ENCODE assay signal across 22 cellular contexts in the genomic region with DNA sequence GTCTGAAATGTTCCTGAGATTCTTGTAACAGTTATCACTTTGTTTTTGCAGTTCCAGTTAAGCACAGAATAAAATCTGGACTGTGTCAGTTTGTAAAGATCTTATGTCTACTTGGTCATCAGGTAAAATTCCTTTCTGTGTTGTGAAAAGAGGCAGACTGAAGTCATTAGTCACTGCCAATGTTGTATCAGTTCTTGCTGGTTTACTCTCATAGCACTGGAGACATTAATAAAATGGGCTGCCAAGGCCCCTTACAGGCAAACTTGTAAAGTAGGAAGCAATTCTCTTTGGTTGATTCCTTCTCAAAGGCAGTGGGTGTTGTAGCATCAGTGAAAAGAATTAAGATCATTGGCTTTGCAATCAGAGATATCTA.
"Had no signal": no experiment of that assay in that cellular context is flagged by ENCODE, and none has a peak within 500 bp of the region (broad histone marks: within the 10 kb centered on the region; RNA-seq: fewer than 3 reads in every experiment).

No MANE protein-coding gene starts in this region.

- H3K27me3 ChIP-seq: dorsolateral prefrontal cortex, gastrocnemius medialis, sigmoid colon, transverse colon, vagina had no signal

- DNase-seq: dorsolateral prefrontal cortex; effector CD4-positive, alpha-beta T cell; foreskin fibroblast; gastrocnemius medialis; head of caudate nucleus; left ventricle myocardium superior; lower lobe of right lung; natural killer cell; right cardiac atrium; sigmoid colon; stimulated activated CD4-positive, alpha-beta T cell treated with anti-CD3 and anti-CD28 coated beads, Interleukin-2, amount 100 ng/mL, for 24 hours; stimulated activated CD4-positive, alpha-beta T cell treated with anti-CD3 and anti-CD28 coated beads, Interleukin-4, amount 100 ng/mL, for 24 hours; stimulated activated naive CD8-positive, alpha-beta T cell treated with anti-CD3 and anti-CD28 coated beads, Interleukin-15, Interleukin-2, amounts not matched to agents 100 U/mL and 50 U/mL, for 24 hours; transverse colon had no signal

- H3K9me3 Mint-ChIP-seq: natural killer cell; stimulated activated effector memory CD8-positive, alpha-beta T cell treated with anti-CD3 and anti-CD28 coated beads, Interleukin-12 subunit alpha, Interleukin-12 subunit beta, amount 100 ng/mL, for 72 hours had no signal

- H3K9me3 ChIP-seq: gastrocnemius medialis, lower lobe of right lung, sigmoid colon, thoracic aorta, transverse colon, vagina had no signal

- H2AFZ ChIP-seq: parathyroid adenoma had no signal

- H3K4me3 ChIP-seq: dorsolateral prefrontal cortex, gastrocnemius medialis, lower lobe of right lung, sigmoid colon, thoracic aorta, transverse colon, vagina had no signal

- H3K27ac Mint-ChIP-seq: natural killer cell; stimulated activated effector memory CD8-positive, alpha-beta T cell treated with anti-CD3 and anti-CD28 coated beads, Interleukin-12 subunit alpha, Interleukin-12 subunit beta, amount 100 ng/mL, for 72 hours had no signal

- ATAC-seq: esophagus mucosa; gastrocnemius medialis; left ventricle myocardium superior; lower lobe of right lung; right cardiac atrium; stimulated activated effector memory CD8-positive, alpha-beta T cell treated with anti-CD3 and anti-CD28 coated beads, Interleukin-12 subunit alpha, Interleukin-12 subunit beta, amount 100 ng/mL, for 72 hours; stimulated activated naive CD8-positive, alpha-beta T cell treated with anti-CD3 and anti-CD28 coated beads, Interleukin-15, Interleukin-2, amounts not matched to agents 100 U/mL and 50 U/mL, for 24 hours had no signal

- H3K9ac ChIP-seq: parathyroid adenoma had no signal

- H3K27ac ChIP-seq: dorsolateral prefrontal cortex, epithelial cell of prostate, gastrocnemius medialis, lower lobe of right lung, parathyroid adenoma, sigmoid colon, thoracic aorta, transverse colon, vagina had no signal

- H3K4me1 ChIP-seq: gastrocnemius medialis, lower lobe of right lung, parathyroid adenoma, transverse colon, vagina had no signal

- H3K36me3 ChIP-seq: gastrocnemius medialis, lower lobe of right lung, sigmoid colon, thoracic aorta, transverse colon, vagina had no signal

- H3K4me1 Mint-ChIP-seq: natural killer cell; stimulated activated effector memory CD8-positive, alpha-beta T cell treated with anti-CD3 and anti-CD28 coated beads, Interleukin-12 subunit alpha, Interleukin-12 subunit beta, amount 100 ng/mL, for 72 hours had no signal

- H3K4me3 Mint-ChIP-seq: natural killer cell; neural crest cell; stimulated activated effector memory CD8-positive, alpha-beta T cell treated with anti-CD3 and anti-CD28 coated beads, Interleukin-12 subunit alpha, Interleukin-12 subunit beta, amount 100 ng/mL, for 72 hours had no signal

- H3K27me3 Mint-ChIP-seq: progenitor cell of endocrine pancreas had no signal

- H3K36me3 Mint-ChIP-seq: natural killer cell; stimulated activated effector memory CD8-positive, alpha-beta T cell treated with anti-CD3 and anti-CD28 coated beads, Interleukin-12 subunit alpha, Interleukin-12 subunit beta, amount 100 ng/mL, for 72 hours had no signal

- H3K79me2 ChIP-seq: parathyroid adenoma had no signal
